ENCODE assay signal across 8 cellular contexts in the genomic region with DNA sequence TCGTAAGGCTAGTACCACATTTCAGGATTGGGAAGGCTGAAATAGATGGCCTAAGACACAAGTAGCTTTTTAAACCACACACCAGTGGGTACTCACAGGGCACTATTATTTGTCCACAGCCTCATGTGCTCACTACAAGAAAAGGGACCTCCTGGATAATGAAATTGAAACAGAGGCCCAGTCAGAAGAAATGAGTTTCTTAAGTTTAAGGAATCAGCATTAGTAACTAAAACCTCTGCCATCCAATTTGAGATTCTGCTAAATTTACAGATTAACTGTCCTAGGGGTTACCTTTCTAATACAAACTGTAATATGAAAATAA. TPM values are rescaled to one million over a fixed set of nuclear protein-coding genes. Genes with fewer than 3 reads are reported as not detected.
A peak's percentile ranks its signal among the peaks of the same experiment; 100 is the strongest.
DNase-seq lines count a peak whose midpoint lies in the region; ATAC-seq and TF ChIP-seq lines count a peak whose summit lies in the region.
"Had no signal": no experiment of that assay in that cellular context is flagged by ENCODE, and none has a peak within 500 bp of the region (broad histone marks: within the 10 kb centered on the region; RNA-seq: fewer than 3 reads in every experiment).

No MANE protein-coding gene starts in this region.

- H3K79me2 ChIP-seq in SU-DHL-6 (ENCODE audit: insufficient read depth, low read length) = peaks cover 76% of the 10 kb centered on the region
- peaks cover 73% of the 10 kb centered on the region for H3K79me2 ChIP-seq in fibroblast of lung (ENCODE audit: control insufficient read depth, insufficient read depth, low read length)

- peaks cover 42% of the 10 kb centered on the region for H3F3A ChIP-seq in SU-DHL-6 (ENCODE audit: insufficient read depth)

- H3K27ac ChIP-seq in SU-DHL-6 (ENCODE audit: low read depth, low read length) (peak overlapping the region; percentile 90), fibroblast of lung (ENCODE audit: insufficient read depth, low read length) (peak overlapping the region; percentile 6), upper lobe of right lung (no peak overlapping the region)

- no peaks in the 10 kb centered on the region for H3K9me2 ChIP-seq in SU-DHL-6 (replicated peaks; ENCODE audit: insufficient read depth, low read length)

- no peak for ATAC-seq in sciatic nerve
- no peak for ATAC-seq in upper lobe of right lung
- ATAC-seq in HG03039 (IDR thresholded peaks at IDR 0.05; ENCODE audit: unreplicated experiment) = no peak

- intact Hi-C loops in sciatic nerve (cut with DNase I) (no loop called here), upper lobe of right lung (cut with DNase I) (no loop called here)

- H3K9ac ChIP-seq in SU-DHL-6 (ENCODE audit: low read length) (peak overlapping the region; percentile 85), fibroblast of lung (ENCODE audit: insufficient read depth, low read length) (no peak overlapping the region), skeletal muscle satellite cell (ENCODE audit: low read depth, low read length) (peak overlapping the region; percentile 17)

- DNase-seq in HAP-1 (ENCODE audit: low spot score in 2 of 2) (no peak), fibroblast of lung (ENCODE audit: low read depth in 2 of 2) (no peak), sciatic nerve (ENCODE audit: low spot score) (no peak), upper lobe of right lung (no peak)
- DNase-seq: stimulated activated CD4-positive, alpha-beta T cell treated with anti-CD3 and anti-CD28 coated beads, Interleukin-15, amount 100 ng/mL, for 24 hours had no signal

- H4K20me1 ChIP-seq in SU-DHL-6 (ENCODE audit: low read depth, low read length) (peaks cover 17% of the 10 kb centered on the region; the same call in 1 of the 2 replicates), fibroblast of lung (ENCODE audit: control insufficient read depth, extremely low read depth, insufficient read depth, low read length) (peaks cover 7% of the 10 kb centered on the region)

- H3K4me1 ChIP-seq in HAP-1 = peaks cover 20% of the 10 kb centered on the region
- H3K4me1 ChIP-seq in fibroblast of lung (ENCODE audit: control insufficient read depth, extremely low read depth, insufficient read depth, low read length) = peaks cover 31% of the 10 kb centered on the region
- H3K4me1 ChIP-seq in skeletal muscle satellite cell (ENCODE audit: control insufficient read depth, insufficient read depth, low read length) = peaks cover 68% of the 10 kb centered on the region
- H3K4me1 ChIP-seq in upper lobe of right lung = peaks cover 68% of the 10 kb centered on the region

- H2AFZ ChIP-seq in SU-DHL-6 (ENCODE audit: low read depth, low read length, severe bottlenecking) = no peak overlapping the region
- H2AFZ ChIP-seq in fibroblast of lung (ENCODE audit: low read length) = no peak overlapping the region

- no peaks in the 10 kb centered on the region for H3K27me3 ChIP-seq in HAP-1 (ENCODE audit: low read depth)
- H3K27me3 ChIP-seq in SU-DHL-6 (ENCODE audit: low read length) = no peaks in the 10 kb centered on the region
- no peaks in the 10 kb centered on the region for H3K27me3 ChIP-seq in fibroblast of lung (ENCODE audit: control insufficient read depth, insufficient read depth, low read length)
- H3K27me3 ChIP-seq in skeletal muscle satellite cell (ENCODE audit: control insufficient read depth, insufficient read depth, low read length) = no peaks in the 10 kb centered on the region
- H3K27me3 ChIP-seq in upper lobe of right lung = no peaks in the 10 kb centered on the region

- TF ChIP-seq CTCF in SU-DHL-6 (IDR thresholded peaks at IDR 0.05; ENCODE audit: insufficient read depth, low read length, poor library complexity, severe bottlenecking) (no peak), fibroblast of lung (conservative IDR thresholded peaks at IDR 0.05 in 1 of 2, IDR thresholded peaks at IDR 0.05 in 1 of 2; ENCODE audit: low read depth in 1 of 2, low read length in 2 of 2) (no peak), upper lobe of right lung (IDR thresholded peaks at IDR 0.05) (no peak)

- H3K4me2 ChIP-seq in SU-DHL-6 (ENCODE audit: low read depth, low read length, poor library complexity, severe bottlenecking) (peak overlapping the region; percentile 74), fibroblast of lung (ENCODE audit: extremely low read depth, insufficient read depth, low read length) (peak overlapping the region; percentile 72), skeletal muscle satellite cell (ENCODE audit: low read length) (peak overlapping the region; percentile 92)

- peak overlapping the region; percentile 77 for H3K4me3 ChIP-seq in HAP-1
- H3K4me3 ChIP-seq in SU-DHL-6 (ENCODE audit: insufficient read depth, low read length, poor library complexity, severe bottlenecking) = peak overlapping the region; percentile 59
- H3K4me3 ChIP-seq in fibroblast of lung (replicated peaks in 1 of 4; ENCODE audit: control extremely low read depth in 1 of 4, insufficient read depth in 1 of 4, low read depth in 3 of 4, low read length in 4 of 4) = peak overlapping the region in 2 of 4 experiments; percentile 15 to 26
- H3K4me3 ChIP-seq in skeletal muscle satellite cell (ENCODE audit: low read length) = peak overlapping the region; percentile 40
- H3K4me3 ChIP-seq in upper lobe of right lung = no peak overlapping the region

- H3K9me3 ChIP-seq in HAP-1 (no peaks in the 10 kb centered on the region), SU-DHL-6 (ENCODE audit: insufficient read depth, low read length) (no peaks in the 10 kb centered on the region), fibroblast of lung (ENCODE audit: control insufficient read depth, insufficient read depth, low read depth, low read length) (no peaks in the 10 kb centered on the region), skeletal muscle satellite cell (replicated peaks; ENCODE audit: low read length) (no peaks in the 10 kb centered on the region), upper lobe of right lung (no peaks in the 10 kb centered on the region)

- H3K36me3 ChIP-seq in HAP-1 (replicated peaks) (peaks cover 3% of the 10 kb centered on the region; the same call in 1 of the 2 replicates), SU-DHL-6 (ENCODE audit: low read length) (no peaks in the 10 kb centered on the region), fibroblast of lung (ENCODE audit: control insufficient read depth, insufficient read depth, low read length) (no peaks in the 10 kb centered on the region), skeletal muscle satellite cell (ENCODE audit: insufficient read depth, low read length) (no peaks in the 10 kb centered on the region), upper lobe of right lung (no peaks in the 10 kb centered on the region)

- in situ Hi-C loops in HAP-1 (cut with MboI; ENCODE audit: low sequenced_read_pairs) = no loop called here

RNA-seq across cellular contexts. Expression of a gene that starts 3.0 kb away (rescaled TPM):
- 48.7 and 49.3 TPM in 2 replicates for total RNA-seq in fibroblast of lung
- polyA plus RNA-seq in fibroblast of lung = 22.5 and 27.5 TPM in 2 replicates
- 45.6 and 55.4 TPM in 2 replicates for polyA plus RNA-seq in fibroblast of lung (2012)
- polyA minus RNA-seq in fibroblast of lung (ENCODE audit: low replicate concordance) = 222 and 386 TPM in 2 replicates
- total RNA-seq in skeletal muscle satellite cell (2012; rRNA removed) = 46.3 and 52.2 TPM in 2 replicates
- total RNA-seq in sciatic nerve = 113 TPM
- total RNA-seq in upper lobe of right lung = 87.5 TPM
